In the genomic region with DNA sequence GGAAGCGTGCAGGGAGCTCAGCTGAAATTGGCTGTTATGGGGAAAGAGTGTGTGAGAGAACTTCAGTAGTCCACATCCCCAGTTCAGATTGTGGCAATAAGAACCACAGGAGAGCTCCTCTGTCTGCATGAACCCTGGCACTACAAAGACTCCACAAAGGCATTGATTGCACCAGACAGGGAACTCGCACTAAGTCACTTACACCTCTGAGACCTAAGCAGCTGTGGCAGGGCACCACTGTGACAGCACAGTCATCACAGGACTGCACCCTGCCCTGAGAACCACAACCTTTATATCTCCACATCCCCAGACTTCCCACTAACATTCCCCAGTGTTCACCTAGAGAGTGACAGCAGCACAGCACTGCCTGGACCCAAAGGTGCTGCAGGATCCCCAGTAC, we compare ENCODE assay signal across 33 cellular contexts.
"Had no signal": no experiment of that assay in that cellular context is flagged by ENCODE, and none has a peak within 500 bp of the region (broad histone marks: within the 10 kb centered on the region; RNA-seq: fewer than 3 reads in every experiment).

No MANE protein-coding gene starts in this region.

- H3K4me1 Mint-ChIP-seq: activated CD4-positive, alpha-beta T cell treated with anti-CD3 and anti-CD28 coated beads for 36 hours; activated CD4-positive, alpha-beta T cell treated with anti-CD3 and anti-CD28 coated beads, Interleukin-2, amount 10 ng/mL, durations not matched to agents 7 days and 5 days; activated naive CD4-positive, alpha-beta T cell treated with anti-CD3 and anti-CD28 coated beads, Interleukin-2, amount 10 ng/mL, durations not matched to agents 7 days and 5 days; activated naive CD8-positive, alpha-beta T cell treated with anti-CD3 and anti-CD28 coated beads, Interleukin-2, amount 50 U/mL, for 24 hours; WTC11 had no signal

- H3K27me3 Mint-ChIP-seq: activated CD4-positive, alpha-beta T cell treated with anti-CD3 and anti-CD28 coated beads for 36 hours; activated CD4-positive, alpha-beta T cell treated with anti-CD3 and anti-CD28 coated beads, Interleukin-2, amount 10 ng/mL, durations not matched to agents 7 days and 5 days; activated naive CD4-positive, alpha-beta T cell treated with anti-CD3 and anti-CD28 coated beads, Interleukin-2, amount 10 ng/mL, durations not matched to agents 7 days and 5 days; activated naive CD8-positive, alpha-beta T cell treated with anti-CD3 and anti-CD28 coated beads, Interleukin-2, amount 50 U/mL, for 24 hours had no signal

- H3K9me3 Mint-ChIP-seq: activated CD4-positive, alpha-beta T cell treated with anti-CD3 and anti-CD28 coated beads, Interleukin-2, amount 10 ng/mL, durations not matched to agents 7 days and 5 days; activated naive CD4-positive, alpha-beta T cell treated with anti-CD3 and anti-CD28 coated beads, Interleukin-2, amount 10 ng/mL, durations not matched to agents 7 days and 5 days; activated naive CD8-positive, alpha-beta T cell treated with anti-CD3 and anti-CD28 coated beads, Interleukin-2, amount 50 U/mL, for 24 hours; activated T-cell treated with anti-CD3 and anti-CD28 coated beads, Interleukin-2, amount 50 U/mL, for 4 hours; activated T-helper 1 cell treated with anti-CD3 and anti-CD28 coated beads, Interleukin-12 subunit alpha, Interleukin-12 subunit beta, Interleukin-2, Interleukin-4 antibody, amounts not matched to agents 30 ng/mL and 10 ng/mL and 1 ng/mL, durations not matched to agents 14 hours and 24 hours and 36 hours; T-helper 1 cell treated with Interleukin-12 subunit alpha and Interleukin-12 subunit beta and Interleukin-4 antibody, amounts not matched to agents 30 μg/mL and 1 μg/mL, for 36 hours; T-helper 2 cell treated with Interferon-gamma antibody and Interleukin-4, amounts not matched to agents 5 μg/mL and 100 μg/mL, for 36 hours had no signal

- H3K36me3 Mint-ChIP-seq: activated naive CD4-positive, alpha-beta T cell treated with anti-CD3 and anti-CD28 coated beads, Interleukin-2, amount 10 ng/mL, durations not matched to agents 7 days and 5 days; activated naive CD8-positive, alpha-beta T cell; brain; WTC11 had no signal

- H3K4me3 ChIP-seq: K562, SJCRH30 had no signal

- ATAC-seq: activated CD4-positive, alpha-beta T cell treated with anti-CD3 and anti-CD28 coated beads for 36 hours; activated CD4-positive, CD25-positive, alpha-beta regulatory T cell treated with anti-CD3 and anti-CD28 coated beads, Interleukin-2, amount 50 U/mL, for 24 hours; activated CD8-positive, alpha-beta T cell treated with anti-CD3 and anti-CD28 coated beads, Interleukin-2, amount 10 ng/mL, durations not matched to agents 7 days and 5 days; activated T-cell treated with anti-CD3 and anti-CD28 coated beads, Interleukin-2, amount 50 U/mL, for 4 hours; K562; Panc1 had no signal

- DNase-seq: activated CD4-positive, alpha-beta T cell treated with anti-CD3 and anti-CD28 coated beads for 36 hours; activated CD4-positive, alpha-beta T cell treated with anti-CD3 and anti-CD28 coated beads, Interleukin-2, amount 10 ng/mL, durations not matched to agents 7 days and 5 days; activated CD4-positive, alpha-beta T cell treated with anti-CD3 and anti-CD28 coated beads, Interleukin-2, amount 50 U/mL, for 48 hours; activated CD8-positive, alpha-beta T cell treated with anti-CD3 and anti-CD28 coated beads, Interleukin-2, amount 10 ng/mL, durations not matched to agents 7 days and 5 days; activated gamma-delta T cell treated with Interleukin-2 at 50 U/mL for 16 hours; activated naive CD4-positive, alpha-beta T cell treated with anti-CD3 and anti-CD28 coated beads, Interleukin-2, amount 10 ng/mL, durations not matched to agents 7 days and 5 days; activated naive CD8-positive, alpha-beta T cell treated with anti-CD3 and anti-CD28 coated beads, Interleukin-2, amount 50 U/mL, for 24 hours; activated T-cell treated with anti-CD3 and anti-CD28 coated beads, Interleukin-2, amount 50 U/mL, for 4 hours; anterior cingulate cortex; central memory CD4-positive, alpha-beta T cell; Karpas-422; NCI-H1105 treated with DMSO at 0.1 percent for 48 hours; NCI-H1436; NCI-H1694; NCI-H1930; NCI-H2081 treated with DMSO at 0.1 percent for 48 hours; NCI-H226; NCI-H446 treated with DMSO at 0.1 percent for 48 hours; NCI-H524; NCI-H69; NCI-H82; SHP77; SJCRH30; SK-N-SH had no signal

- H3K27ac Mint-ChIP-seq: activated CD4-positive, alpha-beta T cell treated with anti-CD3 and anti-CD28 coated beads for 36 hours; activated CD4-positive, alpha-beta T cell treated with anti-CD3 and anti-CD28 coated beads, Interleukin-2, amount 10 ng/mL, durations not matched to agents 7 days and 5 days; activated CD8-positive, alpha-beta T cell treated with anti-CD3 and anti-CD28 coated beads, Interleukin-2, amount 10 ng/mL, durations not matched to agents 7 days and 5 days; activated naive CD4-positive, alpha-beta T cell treated with anti-CD3 and anti-CD28 coated beads, Interleukin-2, amount 10 ng/mL, durations not matched to agents 7 days and 5 days; activated naive CD8-positive, alpha-beta T cell; activated naive CD8-positive, alpha-beta T cell treated with anti-CD3 and anti-CD28 coated beads, Interleukin-2, amount 50 U/mL, for 24 hours; activated T-helper 1 cell treated with anti-CD3 and anti-CD28 coated beads, Interleukin-12 subunit alpha, Interleukin-12 subunit beta, Interleukin-2, Interleukin-4 antibody, amounts not matched to agents 30 ng/mL and 10 ng/mL and 1 ng/mL, durations not matched to agents 14 hours and 24 hours and 36 hours; brain; T-helper 1 cell treated with Interleukin-12 subunit alpha and Interleukin-12 subunit beta and Interleukin-4 antibody, amounts not matched to agents 30 μg/mL and 1 μg/mL, for 36 hours; T-helper 2 cell treated with Interferon-gamma antibody and Interleukin-4, amounts not matched to agents 5 μg/mL and 100 μg/mL, for 36 hours; WTC11 had no signal

- H3K36me3 ChIP-seq: SJCRH30 had no signal

- H3K27me3 ChIP-seq: SJCRH30 had no signal

- H3K4me3 Mint-ChIP-seq: activated CD4-positive, alpha-beta T cell treated with anti-CD3 and anti-CD28 coated beads for 36 hours; activated CD4-positive, alpha-beta T cell treated with anti-CD3 and anti-CD28 coated beads, Interleukin-2, amount 10 ng/mL, durations not matched to agents 7 days and 5 days; activated CD8-positive, alpha-beta T cell treated with anti-CD3 and anti-CD28 coated beads, Interleukin-2, amount 10 ng/mL, durations not matched to agents 7 days and 5 days; activated naive CD4-positive, alpha-beta T cell treated with anti-CD3 and anti-CD28 coated beads, Interleukin-2, amount 10 ng/mL, durations not matched to agents 7 days and 5 days; activated naive CD8-positive, alpha-beta T cell; activated naive CD8-positive, alpha-beta T cell treated with anti-CD3 and anti-CD28 coated beads, Interleukin-2, amount 50 U/mL, for 24 hours; activated T-cell treated with anti-CD3 and anti-CD28 coated beads, Interleukin-2, amount 50 U/mL, for 4 hours; activated T-helper 1 cell treated with anti-CD3 and anti-CD28 coated beads, Interleukin-12 subunit alpha, Interleukin-12 subunit beta, Interleukin-2, Interleukin-4 antibody, amounts not matched to agents 30 ng/mL and 10 ng/mL and 1 ng/mL, durations not matched to agents 14 hours and 24 hours and 36 hours; brain; T-helper 1 cell treated with Interleukin-12 subunit alpha and Interleukin-12 subunit beta and Interleukin-4 antibody, amounts not matched to agents 30 μg/mL and 1 μg/mL, for 36 hours; T-helper 2 cell treated with Interferon-gamma antibody and Interleukin-4, amounts not matched to agents 5 μg/mL and 100 μg/mL, for 36 hours; WTC11 had no signal

- H3K27ac ChIP-seq: SJCRH30 had no signal

- H3K9me3 ChIP-seq: SJCRH30, SK-N-SH had no signal
